ENCODE assay signal across 17 cellular contexts in the genomic region with DNA sequence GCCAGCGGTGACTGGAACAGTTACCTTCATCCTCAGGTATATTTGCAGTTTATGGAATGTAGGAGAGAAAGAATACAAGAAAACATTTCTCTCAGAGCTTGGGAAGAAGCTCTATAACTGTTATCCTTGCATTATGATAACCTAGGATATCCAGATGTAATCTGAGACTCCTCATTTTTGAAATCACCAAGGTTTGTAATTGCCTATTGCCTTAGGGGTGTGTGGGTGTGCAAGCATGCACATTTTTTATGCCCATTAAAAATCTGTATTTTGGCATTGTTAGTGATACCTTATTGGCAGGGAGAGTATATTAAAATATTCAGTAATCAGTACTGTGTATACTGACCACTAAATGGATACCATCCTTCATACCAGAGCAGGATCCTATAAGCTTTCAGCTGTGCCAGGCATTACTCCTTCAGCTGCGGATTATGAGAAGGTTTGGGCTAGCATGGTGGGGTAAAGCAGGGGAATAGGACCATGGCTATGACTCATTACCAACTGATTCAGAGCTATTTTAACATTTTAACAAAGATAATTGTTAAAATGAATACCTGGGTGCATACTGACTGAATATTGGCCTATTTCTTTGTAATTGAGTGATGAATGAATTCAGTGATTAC. TPM values are rescaled to one million over a fixed set of nuclear protein-coding genes. Genes with fewer than 3 reads are reported as not detected.
A peak's percentile ranks its signal among the peaks of the same experiment; 100 is the strongest.
DNase-seq lines count a peak whose midpoint lies in the region; ATAC-seq and TF ChIP-seq lines count a peak whose summit lies in the region.
"Had no signal": no experiment of that assay in that cellular context is flagged by ENCODE, and none has a peak within 500 bp of the region (broad histone marks: within the 10 kb centered on the region; RNA-seq: fewer than 3 reads in every experiment).

No MANE protein-coding gene starts in this region.

- H3K9me2 ChIP-seq in PC-9 (ENCODE audit: insufficient read depth) = no peaks in the 10 kb centered on the region

- no TSS peak for BruUV-seq in PC-9 (replicated peaks; lab: Mats Ljungman, UMichigan)

- peaks cover 22 to 36% of the 10 kb centered on the region in 2 experiments for H3K4me1 Mint-ChIP-seq in H9
- H3K4me1 Mint-ChIP-seq in central memory CD8-positive, alpha-beta T cell = peaks cover 70% of the 10 kb centered on the region

- H3K4ac ChIP-seq in H9 (ENCODE audit: low read depth, low read length) = no peak overlapping the region

- no peak overlapping the region for H3K4me3 ChIP-seq in PC-9
- H3K4me3 ChIP-seq: gastrocnemius medialis, lower lobe of right lung, Peyer's patch had no signal

- H3K27me3 ChIP-seq in H9 (ENCODE audit: insufficient read depth, low read length) = no peaks in the 10 kb centered on the region
- no peaks in the 10 kb centered on the region for H3K27me3 ChIP-seq in PC-9 (ENCODE audit: insufficient read depth, low read depth)
- H3K27me3 ChIP-seq: gastrocnemius medialis, Peyer's patch had no signal

- H3K4me2 ChIP-seq in H9 (ENCODE audit: insufficient read depth, insufficient read length, low read length) = no peak overlapping the region
- H3K4me2 ChIP-seq in PC-9 = 0 out of 2 replicates have a peak overlapping the region, but pooled peaks have one; percentile 13

- H3K27me3 Mint-ChIP-seq in H9 (ENCODE audit: low read depth) = no peaks in the 10 kb centered on the region
- no peaks in the 10 kb centered on the region for H3K27me3 Mint-ChIP-seq in central memory CD8-positive, alpha-beta T cell

- H2BK20ac ChIP-seq in H9 (ENCODE audit: low read depth, low read length, poor library complexity, severe bottlenecking) = no peak overlapping the region

- POLR2A ChIA-PET in PC-9 (lab: Charles Lee; ENCODE audit: unreplicated experiment) = no interaction called here

- no peak overlapping the region for H2BK15ac ChIP-seq in H9 (ENCODE audit: low read depth, low read length)

- H2BK12ac ChIP-seq in H9 (ENCODE audit: insufficient read length, low read depth, low read length) = no peak overlapping the region

- no peak overlapping the region for H3K27ac ChIP-seq in H9 (ENCODE audit: insufficient read length, low read depth, low read length)
- no peak overlapping the region for H3K27ac ChIP-seq in PC-9
- H3K27ac ChIP-seq: gastrocnemius medialis, lower lobe of right lung, Peyer's patch, VCaP had no signal

- H2BK120ac ChIP-seq in H9 (ENCODE audit: low read depth, low read length, poor library complexity, severe bottlenecking) = no peak overlapping the region

- H3K36me3 ChIP-seq in PC-9 (ENCODE audit: low read depth) = no peaks in the 10 kb centered on the region
- H3K36me3 ChIP-seq: gastrocnemius medialis, Peyer's patch had no signal

- H3K14ac ChIP-seq in H9 (ENCODE audit: insufficient read depth, low read length) = no peak overlapping the region

- CTCF ChIA-PET in PC-9 (lab: Charles Lee) = no interaction called here

- DNase-seq in H9 (no peak), PC-9 (no peak), omental fat pad (ENCODE audit: low spot score) (no peak), NCI-H345 (lab: John Stamatoyannopoulos, UW) (no peak), NCI-H524 (lab: John Stamatoyannopoulos, UW) (no peak), NOMO-1 treated with DMSO at 0.1 percent for 48 hours (lab: John Stamatoyannopoulos, UW; ENCODE audit: unreplicated experiment) (no peak)
- no peak for DNase-seq in central memory CD8-positive, alpha-beta T cell (ENCODE audit: low spot score in 2 of 2)
- no peak for DNase-seq in activated effector memory CD4-positive, alpha-beta T cell treated with Interleukin-2 at 50 U/mL for 16 hours
- DNase-seq: activated CD8-positive, alpha-beta memory T cell treated with anti-CD3 and anti-CD28 coated beads for 24 hours; central memory CD4-positive, alpha-beta T cell; endodermal cell; gastrocnemius medialis; lower lobe of right lung; NCI-H2029; NCI-H524 treated with DMSO at 0.1 percent for 48 hours; Peyer's patch had no signal

- no peak overlapping the region for H3K18ac ChIP-seq in H9 (ENCODE audit: insufficient read length, low read depth, low read length)

- no peak overlapping the region for H3T11ph ChIP-seq in H9 (ENCODE audit: low read length)

- peaks cover 5% of the 10 kb centered on the region for H3K9me3 ChIP-seq in H9 (ENCODE audit: control insufficient read depth, low read depth, low read length)
- H3K9me3 ChIP-seq in PC-9 (ENCODE audit: insufficient read depth, low read depth) = no peaks in the 10 kb centered on the region
- H3K9me3 ChIP-seq: gastrocnemius medialis, Peyer's patch had no signal

- peaks cover 12% of the 10 kb centered on the region for H3K79me1 ChIP-seq in H9 (ENCODE audit: insufficient read depth, low read depth, low read length, poor library complexity, severe bottlenecking)

- no peak overlapping the region for H3K9ac ChIP-seq in H9 (ENCODE audit: extremely low read depth, insufficient read length, low read length)

- peaks cover 15 to 21% (median 20%) of the 10 kb centered on the region in 3 experiments for H3K36me3 Mint-ChIP-seq in H9 (ENCODE audit: insufficient read depth in 1 of 3, low read depth in 3 of 3)
- peaks cover 10% of the 10 kb centered on the region for H3K36me3 Mint-ChIP-seq in central memory CD8-positive, alpha-beta T cell (ENCODE audit: insufficient read depth)

- no peak for ATAC-seq in central memory CD8-positive, alpha-beta T cell (replicated peaks; ENCODE audit: extremely low read depth, poor library complexity, severe bottlenecking)
- peak; percentile 53 for ATAC-seq in omental fat pad (ENCODE audit: low FRiP score)
- ATAC-seq: gastrocnemius medialis, lower lobe of right lung had no signal

- H3K4me1 ChIP-seq in H9 (ENCODE audit: insufficient read depth, low read length) (no peaks in the 10 kb centered on the region), PC-9 (replicated peaks; ENCODE audit: insufficient read depth) (no peaks in the 10 kb centered on the region; the same call in 1 of the 2 replicates)

- H3K27ac Mint-ChIP-seq in H9 = peak overlapping the region in 2 of 3 experiments; percentile 16 to 79; a peak in 2 of 7 replicates
- H3K27ac Mint-ChIP-seq in central memory CD8-positive, alpha-beta T cell (ENCODE audit: low read depth) = peak overlapping the region; percentile 35
- H3K27ac Mint-ChIP-seq: endodermal cell had no signal

- no peak overlapping the region for H4K8ac ChIP-seq in H9 (replicated peaks; ENCODE audit: insufficient read length, low read depth, low read length)

- no peaks in the 10 kb centered on the region for H3F3A ChIP-seq in PC-9 (ENCODE audit: insufficient read depth, low read depth)

- H2BK5ac ChIP-seq in H9 (ENCODE audit: insufficient read length, low read length) = no peak overlapping the region

- H3K4me3 Mint-ChIP-seq in H9 = no peak overlapping the region
- H3K4me3 Mint-ChIP-seq in central memory CD8-positive, alpha-beta T cell = no peak overlapping the region
- H3K4me3 Mint-ChIP-seq: endodermal cell had no signal

- H3K9me3 Mint-ChIP-seq in H9 = peaks cover 5 to 7% of the 10 kb centered on the region in 2 experiments
- H3K9me3 Mint-ChIP-seq in central memory CD8-positive, alpha-beta T cell = no peaks in the 10 kb centered on the region

- intact Hi-C loops in PC-9 (cut with micrococcal nuclease; ENCODE audit: unreplicated experiment) = no loop called here

- no peak overlapping the region for H3K23ac ChIP-seq in H9 (ENCODE audit: insufficient read length, low read depth, low read length)

- no peaks in the 10 kb centered on the region for H4K20me1 ChIP-seq in H9 (ENCODE audit: control insufficient read depth, insufficient read depth, insufficient read length)
- peaks cover 22% of the 10 kb centered on the region for H4K20me1 ChIP-seq in PC-9 (ENCODE audit: insufficient read depth)

- no peak for TF ChIP-seq CTCF in H9 (conservative IDR thresholded peaks at IDR 0.05)
- no peak for TF ChIP-seq CTCF in PC-9 (conservative IDR thresholded peaks at IDR 0.05)
- no peak for TF ChIP-seq CTCF in omental fat pad (IDR thresholded peaks at IDR 0.05)

- H2AK5ac ChIP-seq in H9 (ENCODE audit: insufficient read length, low read length) = no peak overlapping the region

- H2AFZ ChIP-seq in H9 (ENCODE audit: low read length) (no peak overlapping the region), PC-9 (no peak overlapping the region)

- H4K91ac ChIP-seq in H9 (ENCODE audit: insufficient read length, low read depth, low read length) = no peak overlapping the region

- H3K79me2 ChIP-seq in H9 (ENCODE audit: insufficient read depth, low read length) (peaks cover 23% of the 10 kb centered on the region), PC-9 (ENCODE audit: low read depth) (peaks cover 94% of the 10 kb centered on the region)

- H3K23me2 ChIP-seq in H9 (ENCODE audit: insufficient read length, low read depth, low read length, poor library complexity, severe bottlenecking) = no peaks in the 10 kb centered on the region

- no peak overlapping the region for H4K5ac ChIP-seq in H9 (ENCODE audit: insufficient read length, low read depth, low read length)

- WGBS in H9 (ENCODE audit: extremely low coverage, insufficient read length, low lambda C conversion rate) = no CpG with 5 or more reads among the region's 2 CpGs

- H3K56ac ChIP-seq in H9 (ENCODE audit: insufficient read length, low read depth, low read length) = no peak overlapping the region

RNA-seq across cellular contexts. Expression of a gene that starts 8.4 kb away (rescaled TPM):
- total RNA-seq in H9 (2021) (26.9 and 27.1 TPM in 2 replicates), PC-9 (2021) (14.3 and 21.7 TPM in 2 replicates), omental fat pad (10 to 100 TPM; 34.8 to 41.0 (median 37.8) TPM)
